ENCODE assay signal across 8 cellular contexts in genomic region chr14:105490318-105490571, GRCh38. TPM values are rescaled to one million over a fixed set of nuclear protein-coding genes. Genes with fewer than 3 reads are reported as not detected.
A peak's percentile ranks its signal among the peaks of the same experiment; 100 is the strongest.
DNase-seq lines count a peak whose midpoint lies in the region; ATAC-seq and TF ChIP-seq lines count a peak whose summit lies in the region.

No MANE protein-coding gene starts in this region.

- peak; percentile 1 for ATAC-seq in GM18867 (IDR thresholded peaks at IDR 0.05; ENCODE audit: unreplicated experiment)
- peak; percentile 0 for ATAC-seq in HG03039 (IDR thresholded peaks at IDR 0.05; ENCODE audit: unreplicated experiment)
- peak; percentile 1 for ATAC-seq in left lobe of liver
- no peak for ATAC-seq in GM18502 (IDR thresholded peaks at IDR 0.05; ENCODE audit: poor library complexity, unreplicated experiment)

- peaks cover 14% of the 10 kb centered on the region for H3K27me3 Mint-ChIP-seq in type B pancreatic cell

- H3K27ac Mint-ChIP-seq in type B pancreatic cell: no peak overlapping the region

- H3K36me3 ChIP-seq in adrenal gland (replicated peaks in 1 of 2): no peaks in the 10 kb centered on the region

- peaks cover 7 to 30% of the 10 kb centered on the region in 2 donors for H3K4me1 ChIP-seq in adrenal gland (replicated peaks in 1 of 2)

- no peaks in the 10 kb centered on the region for H3K9me3 Mint-ChIP-seq in type B pancreatic cell

- peaks cover 5% of the 10 kb centered on the region for H3K4me1 Mint-ChIP-seq in type B pancreatic cell (ENCODE audit: unreplicated experiment)

- TF ChIP-seq CTCF in adrenal gland (IDR thresholded peaks at IDR 0.05) (no peak), type B pancreatic cell (conservative IDR thresholded peaks at IDR 0.05) (no peak)

- peak overlapping the region in 3 of 4 donors; percentile 17 to 77 (median 32) for H3K4me3 ChIP-seq in adrenal gland

- intact Hi-C loops in adrenal gland (cut with DNase I): no loop called here

- H3K27me3 ChIP-seq in adrenal gland: peaks cover 11% of the 10 kb centered on the region

- H3K36me3 Mint-ChIP-seq in type B pancreatic cell: no peaks in the 10 kb centered on the region

- peak overlapping the region; percentile 84 for H3K4me3 Mint-ChIP-seq in type B pancreatic cell

- peak overlapping the region in 4 of 5 donors; percentile 82 to 91 (median 86) for H3K27ac ChIP-seq in adrenal gland

- WGBS in adrenal gland, 4 donors: 0% methylated on average over 15 to 27 of the region's 31 CpGs; no CpG with 5 or more reads in 1 of the 4 donors

- TF ChIP-seq POLR2A in adrenal gland (IDR thresholded peaks at IDR 0.05): no peak

- DNase-seq in adrenal gland (peak in 4 of 7 donors; percentile 43 to 75 (median 60)), left lobe of liver (ENCODE audit: low spot score) (peak; percentile 70), type B pancreatic cell (ENCODE audit: extremely low spot score, unreplicated experiment) (no peak), OCI-M2 (lab: John Stamatoyannopoulos, UW; ENCODE audit: unreplicated experiment) (no peak), NCI-H1417 treated with DMSO at 0.1 percent for 48 hours (lab: John Stamatoyannopoulos, UW) (no peak)

- H3K9me3 ChIP-seq in adrenal gland (replicated peaks in 1 of 3): no peaks in the 10 kb centered on the region

RNA-seq across cellular contexts. Expression of gene TEDC1, which starts 0.8 kb away (rescaled TPM):
- 1 to 10 TPM; 1.4 to 6.2 (median 3.4) TPM for total RNA-seq in adrenal gland
- 10 to 100 TPM in 2 of 3 donors, under 1 TPM in 1; 0.24 to 19.1 (median 12.7) TPM for polyA plus RNA-seq in adrenal gland
- total RNA-seq in left lobe of liver: 10.6 TPM
- 11.9 and 22.1 TPM in 2 replicates for total RNA-seq in type B pancreatic cell (ENCODE audit: low replicate concordance)

RNA-seq across cellular contexts. Expression of gene CRIP1, which starts 3.6 kb away (rescaled TPM):
- total RNA-seq in adrenal gland: 10 to 100 TPM in 3 of 8 donors, 1 to 10 TPM in 5; 1.9 to 20.0 (median 9.3) TPM
- polyA plus RNA-seq in adrenal gland: 100 to 1,000 TPM in 1 of 3 donors, 10 to 100 TPM in 1, 1 to 10 TPM in 1; 5.9 to 157 (median 80.3) TPM
- total RNA-seq in left lobe of liver: 3.2 TPM
- total RNA-seq in type B pancreatic cell (ENCODE audit: low replicate concordance): 5.1 and 15.4 TPM in 2 replicates

RNA-seq across cellular contexts. Expression of gene CRIP2, which starts 15.6 kb away (rescaled TPM):
- total RNA-seq in adrenal gland: 10 to 100 TPM; 36.4 to 90.6 (median 56.4) TPM
- 100 to 1,000 TPM in 2 of 3 donors, 1 to 10 TPM in 1; 5.9 to 193 (median 141) TPM for polyA plus RNA-seq in adrenal gland
- total RNA-seq in left lobe of liver: 23.8 TPM
- total RNA-seq in type B pancreatic cell (ENCODE audit: low replicate concordance): 11.2 and 20.3 TPM in 2 replicates

RNA-seq across cellular contexts. Expression of gene TMEM121, which starts 36.1 kb away (rescaled TPM):
- total RNA-seq in adrenal gland (10 to 100 TPM in 1 of 8 donors, 1 to 10 TPM in 7; 1.1 to 12.1 (median 1.5) TPM), left lobe of liver (4.4 TPM), type B pancreatic cell (ENCODE audit: low replicate concordance) (1.4 and 5.5 TPM in 2 replicates)
- polyA plus RNA-seq in adrenal gland: 1 to 10 TPM in 2 of 3 donors, not detected in 1; 1.9 to 2.0 TPM

Comparison
In these comparisons a context has a peak if more than half of its experiments do, and no peak if none do; other contexts are left out.
1. DNase-seq: peak in adrenal gland (4 of 7) and left lobe of liver (single experiment); none in type B pancreatic cell (single experiment), OCI-M2 (single experiment) and NCI-H1417 treated with DMSO at 0.1 percent for 48 hours (single experiment).